ENCODE assay signal across 8 cellular contexts in the genomic region with DNA sequence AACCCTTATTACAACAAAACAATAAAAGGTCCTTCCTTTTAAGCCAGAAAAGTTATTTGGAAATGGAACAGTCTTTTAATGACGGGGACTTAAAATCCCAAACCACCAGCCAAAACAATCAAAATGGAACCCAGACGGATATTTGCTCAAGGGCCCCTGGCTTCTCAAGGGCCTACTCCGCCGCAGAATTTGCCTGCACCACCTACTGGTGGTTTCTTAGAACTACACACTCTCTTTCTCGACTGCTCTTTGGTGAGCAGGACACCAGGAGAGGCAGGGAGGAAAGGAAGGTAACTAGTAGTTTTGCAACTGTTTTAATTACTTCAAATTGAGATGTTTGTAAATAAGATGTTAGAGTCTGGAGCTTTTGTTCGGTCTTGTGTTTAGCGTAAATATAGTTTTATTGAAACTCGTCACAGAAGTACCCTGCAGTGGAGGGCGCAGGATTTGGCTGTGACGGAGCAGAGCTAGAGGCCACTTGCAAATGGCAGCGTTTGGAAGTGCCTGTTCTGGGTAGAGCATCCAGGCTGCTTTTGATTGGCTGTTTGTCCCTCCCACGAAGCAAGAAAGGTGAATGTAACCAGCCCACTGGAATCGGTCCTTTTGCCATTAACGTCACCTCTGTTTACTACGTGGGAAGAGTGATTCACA.
A peak's percentile ranks its signal among the peaks of the same experiment; 100 is the strongest.
DNase-seq lines count a peak whose midpoint lies in the region; ATAC-seq, FAIRE-seq and TF ChIP-seq lines count a peak whose summit lies in the region.

No MANE protein-coding gene starts in this region.

- H3K27me3 Mint-ChIP-seq in CD14-positive monocyte (ENCODE audit: low read depth in 3 of 3): peaks cover 0 to 1% (median 0%) of the 10 kb centered on the region in 3 donors

- peaks cover 83% of the 10 kb centered on the region for H3K4me1 Mint-ChIP-seq in CD14-positive monocyte

- no peak for TF ChIP-seq EP300 in transverse colon (IDR thresholded peaks at IDR 0.05; ENCODE audit: low read depth)

- H3K4me1 ChIP-seq in left lung (peaks cover 10 to 53% of the 10 kb centered on the region in 2 donors), transverse colon (peaks cover 4 to 18% (median 11%) of the 10 kb centered on the region in 4 donors)

- H3K9me3 ChIP-seq in left lung: no peaks in the 10 kb centered on the region
- H3K9me3 ChIP-seq in transverse colon: no peaks in the 10 kb centered on the region

- H3K4me3 Mint-ChIP-seq in CD14-positive monocyte: no peak overlapping the region

- H3K9me3 Mint-ChIP-seq in CD14-positive monocyte: peaks cover 0 to 4% (median 0%) of the 10 kb centered on the region in 7 donors

- FAIRE-seq in GM12892 (lab: Jason Lieb, UNC): peak; percentile 65

- H3K27me3 ChIP-seq in left lung (no peaks in the 10 kb centered on the region), transverse colon (no peaks in the 10 kb centered on the region)

- H3K27ac ChIP-seq in left lung (no peak overlapping the region), transverse colon (peak overlapping the region in 3 of 4 donors; percentile 23 to 46 (median 39))

- H3K36me3 Mint-ChIP-seq in CD14-positive monocyte: no peaks in the 10 kb centered on the region

- H3K27ac Mint-ChIP-seq in CD14-positive monocyte: peak overlapping the region in 3 of 7 donors; percentile 5 to 45 (median 37)

- DNase-seq in CD14-positive monocyte (ENCODE audit: low spot score) (no peak), GM12892 (ENCODE audit: insufficient read length) (peak; percentile 60), NCI-H69 (lab: John Stamatoyannopoulos, UW) (peak; percentile 73), astrocyte of the cerebellum (ENCODE audit: low read depth) (no peak), left lung (no peak), transverse colon (peak; percentile 49)

- no peak overlapping the region for H3K4me3 ChIP-seq in astrocyte of the cerebellum (ENCODE audit: low read depth, low read length)
- H3K4me3 ChIP-seq in left lung: no peak overlapping the region
- H3K4me3 ChIP-seq in transverse colon: no peak overlapping the region

- no peak for TF ChIP-seq POLR2A in GM12892 (IDR thresholded peaks at IDR 0.05; ENCODE audit: low read depth, low read length)
- no peak for TF ChIP-seq POLR2A in transverse colon (IDR thresholded peaks at IDR 0.05)

- TF ChIP-seq CTCF in CD14-positive monocyte (IDR thresholded peaks at IDR 0.05) (peak; percentile 77), astrocyte of the cerebellum (IDR thresholded peaks at IDR 0.05; ENCODE audit: low read depth, low read length, missing control alignments) (peak; percentile 73), left lung (IDR thresholded peaks at IDR 0.05) (peak; percentile 56 to 81), transverse colon (IDR thresholded peaks at IDR 0.05) (peak; percentile 76 to 83 (median 78))

- in situ Hi-C loops in astrocyte of the cerebellum (cut with HindIII; ENCODE audit: low sequenced_read_pairs) (no loop called here), transverse colon (cut with MboI; ENCODE audit: low pct_ligation_motif_present in 1 of 4, low pct_unique_long_range_greater_than_20kb in 1 of 4, low sequenced_read_pairs in 3 of 4) (no loop called here)

- ATAC-seq in left lung (peak; percentile 51), HG03442 (IDR thresholded peaks at IDR 0.05; ENCODE audit: unreplicated experiment) (no peak), HG02973 (IDR thresholded peaks at IDR 0.05; ENCODE audit: unreplicated experiment) (no peak)

- WGBS in transverse colon (ENCODE audit: low coverage in 1 of 2), 2 donors: 72% methylated on average over 15 of the region's 15 CpGs

- H3K36me3 ChIP-seq in left lung: no peaks in the 10 kb centered on the region
- H3K36me3 ChIP-seq in transverse colon: no peaks in the 10 kb centered on the region

- intact Hi-C loops in CD14-positive monocyte (cut with micrococcal nuclease): no loop called here
- intact Hi-C loops in left lung (cut with DNase I): no loop called here
- intact Hi-C loops in transverse colon (cut with DNase I; ENCODE audit: low total_unique reads): no loop called here

Comparison
In these comparisons a context has a peak if more than half of its experiments do, and no peak if none do; other contexts are left out.
1. DNase-seq: peak in GM12892 (single experiment), NCI-H69 (single experiment) and transverse colon (single experiment); none in CD14-positive monocyte (single experiment), astrocyte of the cerebellum (single experiment) and left lung (0 of 2).
2. H3K27ac ChIP-seq: peak in transverse colon (3 of 4); none in left lung (0 of 2).
3. Peak in every context shown above with its lines, with median percentiles within 50 percentile points of each other: CTCF ChIP-seq.